1 cellular context compared by ENCODE assay signal in the genomic region with DNA sequence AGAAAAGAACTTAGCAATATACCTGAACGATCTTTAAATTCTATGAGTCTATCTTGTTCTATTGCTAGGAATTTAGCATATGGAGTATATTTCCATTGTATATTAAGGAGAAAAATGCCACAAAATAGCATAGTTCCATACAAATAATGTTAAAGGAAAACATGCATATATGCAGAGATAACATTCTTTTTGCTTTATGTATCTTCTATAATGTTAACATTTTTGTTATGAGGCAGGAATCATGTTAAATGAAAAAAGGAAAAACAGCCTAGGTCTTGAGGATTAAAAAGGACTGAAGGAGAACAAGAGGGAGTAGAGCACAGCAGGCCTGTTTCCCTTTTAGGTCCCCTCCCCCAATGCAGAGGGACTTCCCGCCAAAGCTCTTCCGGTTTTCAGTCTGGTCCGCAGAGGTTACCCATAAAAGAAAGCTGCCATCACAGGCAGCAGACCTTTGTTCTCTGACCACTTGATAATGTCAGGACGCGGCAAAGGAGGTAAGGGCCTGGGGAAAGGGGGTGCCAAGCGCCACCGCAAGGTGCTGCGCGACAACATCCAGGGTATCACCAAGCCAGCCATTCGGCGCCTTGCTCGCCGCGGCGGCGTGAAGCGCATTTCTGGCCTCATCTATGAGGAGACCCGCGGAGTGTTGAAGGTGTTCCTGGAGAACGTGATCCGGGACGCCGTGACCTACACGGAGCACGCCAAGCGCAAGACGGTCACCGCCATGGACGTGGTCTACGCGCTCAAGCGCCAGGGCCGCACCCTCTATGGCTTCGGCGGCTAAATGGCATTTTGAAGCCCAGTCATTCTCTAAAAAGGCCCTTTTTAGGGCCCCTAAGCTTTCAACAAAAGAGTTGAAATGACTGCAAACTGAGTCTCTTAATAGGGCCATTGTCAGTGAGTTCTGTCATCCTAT.
TF ChIP-seq lines count a peak whose summit lies in the region.

No MANE protein-coding gene starts in this region.

TF ChIP-seq in K562, 482 proteins besides CTCF, POLR2A, EP300 and RAD21 (continued from another document and continues in another):
- TF ChIP-seq, protein P1, sequence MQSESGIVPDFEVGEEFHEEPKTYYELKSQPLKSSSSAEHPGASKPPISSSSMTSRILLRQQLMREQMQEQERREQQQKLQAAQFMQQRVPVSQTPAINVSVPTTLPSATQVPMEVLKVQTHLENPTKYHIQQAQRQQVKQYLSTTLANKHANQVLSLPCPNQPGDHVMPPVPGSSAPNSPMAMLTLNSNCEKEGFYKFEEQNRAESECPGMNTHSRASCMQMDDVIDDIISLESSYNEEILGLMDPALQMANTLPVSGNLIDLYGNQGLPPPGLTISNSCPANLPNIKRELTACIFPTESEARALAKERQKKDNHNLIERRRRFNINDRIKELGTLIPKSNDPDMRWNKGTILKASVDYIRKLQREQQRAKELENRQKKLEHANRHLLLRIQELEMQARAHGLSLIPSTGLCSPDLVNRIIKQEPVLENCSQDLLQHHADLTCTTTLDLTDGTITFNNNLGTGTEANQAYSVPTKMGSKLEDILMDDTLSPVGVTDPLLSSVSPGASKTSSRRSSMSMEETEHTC (IDR thresholded peaks at IDR 0.05), result 0 out of 2 replicates have a peak, but pooled peaks have one; percentile 21
- TF ChIP-seq USF2 (CRISPR knock-in tag; IDR thresholded peaks at IDR 0.05) (no peak), DEAF1 (CRISPR knock-in tag; IDR thresholded peaks at IDR 0.05) (no peak), ZNF239 (CRISPR knock-in tag; IDR thresholded peaks at IDR 0.05) (no peak), CCAR2 (IDR thresholded peaks at IDR 0.05; ENCODE audit: low read depth, low read length) (no peak), SIX5 (IDR thresholded peaks at IDR 0.05; ENCODE audit: borderline replicate concordance in 1 of 2, insufficient read depth in 1 of 2, low read depth in 1 of 2, low read length in 2 of 2) (no peak), MXD1 (CRISPR knock-in tag; IDR thresholded peaks at IDR 0.05; ENCODE audit: borderline replicate concordance, poor library complexity, severe bottlenecking) (peak; percentile 2), MIER1 (IDR thresholded peaks at IDR 0.05; ENCODE audit: low read depth) (no peak), SP1 (CRISPR knock-in tag; IDR thresholded peaks at IDR 0.05) (peak; percentile 82; the same call in 1 of the 2 replicates), HINFP (tag; conservative IDR thresholded peaks at IDR 0.05; ENCODE audit: low read depth) (peak; percentile 100), RFX1 (IDR thresholded peaks at IDR 0.05) (no peak), TGIF2 (CRISPR knock-in tag; IDR thresholded peaks at IDR 0.05) (no peak), HNRNPL (IDR thresholded peaks at IDR 0.05; ENCODE audit: low read depth, low read length) (peak; percentile 95), ATF2 (CRISPR knock-in tag; IDR thresholded peaks at IDR 0.05) (no peak), SAP30 (IDR thresholded peaks at IDR 0.05; ENCODE audit: borderline replicate concordance, insufficient read depth, low read depth, low read length, poor library complexity, severe bottlenecking) (peak; percentile 85), HMG20A (CRISPR knock-in tag; conservative IDR thresholded peaks at IDR 0.05) (no peak), MCM5 (IDR thresholded peaks at IDR 0.05; ENCODE audit: low read depth) (no peak), ZNF449 (CRISPR knock-in tag; IDR thresholded peaks at IDR 0.05) (no peak), ZNF717 (CRISPR knock-in tag; IDR thresholded peaks at IDR 0.05) (peak; percentile 64; the same call in 1 of the 2 replicates), LARP7 (IDR thresholded peaks at IDR 0.05) (no peak; the same call in 1 of the 2 replicates), FOXM1 (IDR thresholded peaks at IDR 0.05; ENCODE audit: low read depth) (peak; percentile 65), FOXM1 (CRISPR knock-in tag; IDR thresholded peaks at IDR 0.05; ENCODE audit: low read depth) (peak; percentile 72; the same call in 1 of the 2 replicates), FOXK1 (CRISPR knock-in tag; IDR thresholded peaks at IDR 0.05; ENCODE audit: borderline replicate concordance) (peak; percentile 97), ZNF146 (CRISPR knock-in tag; IDR thresholded peaks at IDR 0.05; ENCODE audit: unreplicated experiment) (peak; percentile 38), RBM34 (IDR thresholded peaks at IDR 0.05; ENCODE audit: borderline replicate concordance, insufficient read depth, low read length) (no peak), NFE2 (IDR thresholded peaks at IDR 0.05; ENCODE audit: low read depth) (peak; percentile 13; the same call in 1 of the 2 replicates), BACH1 (tag; IDR thresholded peaks at IDR 0.05) (0 out of 2 replicates have a peak, but pooled peaks have one; percentile 8), SNRNP70 (optimal IDR thresholded peaks at IDR 0.05; ENCODE audit: low read depth, low read length) (peak; percentile 98), EWSR1 (IDR thresholded peaks at IDR 0.05; ENCODE audit: borderline replicate concordance, low read depth, partially characterized antibody) (no peak), NR2C2 (CRISPR knock-in tag; IDR thresholded peaks at IDR 0.05) (peak; percentile 60; the same call in 1 of the 2 replicates), NR2C2 (tag; IDR thresholded peaks at IDR 0.05) (peak; percentile 89), GABPA (tag; conservative IDR thresholded peaks at IDR 0.05; ENCODE audit: low read depth) (peak; percentile 75), E2F6 (IDR thresholded peaks at IDR 0.05; ENCODE audit: borderline replicate concordance in 1 of 2, extremely low read depth in 1 of 2, insufficient read depth in 1 of 2, insufficient read length in 1 of 2, low read depth in 1 of 2, low read length in 1 of 2, poor library complexity in 1 of 2, severe bottlenecking in 1 of 2) (peak; percentile 78 to 87), ZNF780A (CRISPR knock-in tag; IDR thresholded peaks at IDR 0.05) (0 out of 2 replicates have a peak, but pooled peaks have one; percentile 6), SAFB2 (IDR thresholded peaks at IDR 0.05; ENCODE audit: borderline replicate concordance, low read depth, low read length, severe bottlenecking) (no peak), ILF3 (IDR thresholded peaks at IDR 0.05; ENCODE audit: borderline replicate concordance) (no peak), HDAC3 (IDR thresholded peaks at IDR 0.05; ENCODE audit: borderline replicate concordance, partially characterized antibody) (peak; percentile 62), ETV6 (IDR thresholded peaks at IDR 0.05; ENCODE audit: borderline replicate concordance in 1 of 2, low read depth in 2 of 2, low read length in 1 of 2) (peak in 1 of 2 experiments; percentile 42; a peak in 2 of 4 replicates), ETV6 (CRISPR knock-in tag; IDR thresholded peaks at IDR 0.05; ENCODE audit: borderline replicate concordance) (peak; percentile 75; the same call in 1 of the 2 replicates), ZNF75A (CRISPR knock-in tag; IDR thresholded peaks at IDR 0.05) (no peak), ERF (CRISPR knock-in tag; IDR thresholded peaks at IDR 0.05) (peak; percentile 83), MAFF (IDR thresholded peaks at IDR 0.05; ENCODE audit: low read length) (peak; percentile 40; the same call in 1 of the 2 replicates)
- TF ChIP-seq, protein P2, sequence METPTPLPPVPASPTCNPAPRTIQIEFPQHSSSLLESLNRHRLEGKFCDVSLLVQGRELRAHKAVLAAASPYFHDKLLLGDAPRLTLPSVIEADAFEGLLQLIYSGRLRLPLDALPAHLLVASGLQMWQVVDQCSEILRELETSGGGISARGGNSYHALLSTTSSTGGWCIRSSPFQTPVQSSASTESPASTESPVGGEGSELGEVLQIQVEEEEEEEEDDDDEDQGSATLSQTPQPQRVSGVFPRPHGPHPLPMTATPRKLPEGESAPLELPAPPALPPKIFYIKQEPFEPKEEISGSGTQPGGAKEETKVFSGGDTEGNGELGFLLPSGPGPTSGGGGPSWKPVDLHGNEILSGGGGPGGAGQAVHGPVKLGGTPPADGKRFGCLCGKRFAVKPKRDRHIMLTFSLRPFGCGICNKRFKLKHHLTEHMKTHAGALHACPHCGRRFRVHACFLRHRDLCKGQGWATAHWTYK (CRISPR knock-in tag; IDR thresholded peaks at IDR 0.05), result no peak; the same call in 1 of the 2 replicates
- TF ChIP-seq, protein P3, sequence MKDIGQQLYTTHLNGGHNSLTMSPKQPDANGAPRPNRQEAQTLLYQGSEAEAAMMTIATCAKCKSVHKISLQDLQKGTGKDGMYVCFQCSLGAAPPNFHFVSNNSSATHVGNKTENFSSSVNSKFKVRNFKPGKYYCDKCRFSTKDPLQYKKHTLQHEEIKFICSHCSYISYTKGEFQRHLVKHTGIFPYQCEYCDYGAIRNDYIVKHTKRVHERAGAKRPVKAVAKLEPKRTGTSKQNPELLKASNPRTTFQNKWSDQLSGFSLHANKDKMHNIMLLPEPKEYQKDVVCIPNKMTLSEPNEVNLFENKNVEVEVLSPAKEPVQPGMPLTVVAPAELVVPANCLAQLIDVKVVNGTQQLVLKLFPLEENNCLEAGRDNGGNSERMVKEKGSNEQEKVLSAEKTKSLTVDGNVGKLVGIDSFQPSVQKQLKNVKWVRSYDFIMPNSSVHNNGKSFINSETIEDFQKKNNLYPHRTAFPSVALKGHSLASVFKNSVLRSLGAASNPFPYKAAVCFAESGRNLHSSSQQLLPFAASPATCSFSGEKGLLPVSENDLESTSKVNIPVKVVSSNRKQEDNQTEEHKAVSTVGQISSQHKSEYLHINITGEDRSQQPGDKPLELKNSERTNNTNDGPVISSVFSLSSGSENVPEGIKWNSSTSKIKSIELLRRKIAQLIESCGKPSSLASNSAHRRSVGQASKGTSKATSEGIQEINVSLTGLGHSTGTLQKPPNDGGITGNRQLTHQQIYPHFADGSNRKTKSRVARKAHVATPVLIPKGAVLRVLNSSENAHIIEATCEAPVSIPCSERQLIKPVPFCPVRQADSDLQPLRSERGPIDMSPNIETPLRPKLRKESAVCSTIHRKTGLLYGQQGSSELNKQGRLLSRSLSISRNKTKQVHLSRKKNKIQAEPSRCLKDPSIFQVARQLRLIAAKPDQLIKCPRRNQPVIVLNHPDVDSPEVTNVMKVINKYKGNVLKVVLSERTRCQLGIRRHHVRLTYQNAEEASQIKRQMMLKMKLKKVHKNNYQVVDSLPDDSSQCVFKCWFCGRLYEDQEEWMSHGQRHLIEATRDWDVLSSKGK (CRISPR knock-in tag; IDR thresholded peaks at IDR 0.05), result no peak
